In genomic region chr1:16250547-16251251, GRCh38 we compare ENCODE assay signal across 13 cellular contexts. TPM values are rescaled to one million over a fixed set of nuclear protein-coding genes. Genes with fewer than 3 reads are reported as not detected.
DNase-seq lines count a peak whose midpoint lies in the region; ATAC-seq, FAIRE-seq and TF ChIP-seq lines count a peak whose summit lies in the region.
"Had no signal": no experiment of that assay in that cellular context is flagged by ENCODE, and none has a peak within 500 bp of the region (broad histone marks: within the 10 kb centered on the region; RNA-seq: fewer than 3 reads in every experiment).

No MANE protein-coding gene starts in this region.

- TF ChIP-seq CTCF in astrocyte (IDR thresholded peaks at IDR 0.05; ENCODE audit: insufficient read depth, low read depth, low read length): no peak

- H4K20me1 ChIP-seq in GM23248 (ENCODE audit: insufficient read depth): no peaks in the 10 kb centered on the region
- H4K20me1 ChIP-seq in astrocyte (ENCODE audit: insufficient read depth, low read length): peaks cover 21% of the 10 kb centered on the region

- no peak for FAIRE-seq in astrocyte (lab: Jason Lieb, UNC)

- H3K4me1 ChIP-seq in GM23248 (ENCODE audit: insufficient read depth) (peaks cover 40% of the 10 kb centered on the region), astrocyte (ENCODE audit: insufficient read depth, low read length) (peaks cover 26% of the 10 kb centered on the region), stomach smooth muscle (ENCODE audit: control insufficient read depth, insufficient read depth, low read length) (peaks cover 37% of the 10 kb centered on the region)

- ATAC-seq in left ventricle myocardium superior (peak; percentile 21), HG02938 (IDR thresholded peaks at IDR 0.05; ENCODE audit: unreplicated experiment) (no peak), HG02623 (IDR thresholded peaks at IDR 0.05; ENCODE audit: unreplicated experiment) (no peak), GM19452 (IDR thresholded peaks at IDR 0.05; ENCODE audit: unreplicated experiment) (no peak)
- ATAC-seq: CD8-positive, alpha-beta T cell had no signal

- no peaks in the 10 kb centered on the region for H3K27me3 Mint-ChIP-seq in astrocyte (ENCODE audit: low read depth, unreplicated experiment)

- peaks cover 24% of the 10 kb centered on the region; the same call in 1 of the 2 replicates for H3F3A ChIP-seq in GM23248 (ENCODE audit: insufficient read depth)

- H3K79me2 ChIP-seq in GM23248 (ENCODE audit: insufficient read depth) (peaks cover 12% of the 10 kb centered on the region; the same call in 1 of the 2 replicates), astrocyte (ENCODE audit: insufficient read depth, low read length) (no peaks in the 10 kb centered on the region)

- H3K9ac ChIP-seq in GM23248 (no peak overlapping the region), astrocyte (ENCODE audit: low read length) (no peak overlapping the region), stomach smooth muscle (ENCODE audit: low read length in 2 of 2) (no peak overlapping the region)

- H3K36me3 ChIP-seq in GM23248 (ENCODE audit: low read depth) (peaks cover 12% of the 10 kb centered on the region; the same call in 1 of the 2 replicates), astrocyte (ENCODE audit: insufficient read depth, low read length) (peaks cover 22% of the 10 kb centered on the region), stomach smooth muscle (ENCODE audit: control insufficient read depth in 2 of 2, insufficient read depth in 2 of 2, low read length in 2 of 2) (peaks cover 39 to 47% of the 10 kb centered on the region in 2 donors)

- H3K4me3 Mint-ChIP-seq in astrocyte (ENCODE audit: unreplicated experiment): no peak overlapping the region
- H3K4me3 Mint-ChIP-seq: CD8-positive, alpha-beta T cell; mesothelial cell of epicardium had no signal

- H3K4me1 Mint-ChIP-seq in astrocyte (ENCODE audit: low read depth, unreplicated experiment): peaks cover 37% of the 10 kb centered on the region

- in situ Hi-C loops in GM23248 (cut with MboI): no loop called here

- H3K4me3 ChIP-seq in GM23248 (no peak overlapping the region), astrocyte (ENCODE audit: insufficient read depth, low read depth, low read length) (no peak overlapping the region), stomach smooth muscle (ENCODE audit: low read length in 2 of 2) (no peak overlapping the region)

- intact Hi-C loops in left ventricle myocardium superior (cut with micrococcal nuclease): no loop called here

- no peaks in the 10 kb centered on the region for H3K9me3 Mint-ChIP-seq in astrocyte (ENCODE audit: unreplicated experiment)
- H3K9me3 Mint-ChIP-seq: CD8-positive, alpha-beta T cell; mesothelial cell of epicardium had no signal

- H3K36me3 Mint-ChIP-seq in astrocyte (ENCODE audit: low read depth, unreplicated experiment): peaks cover 33% of the 10 kb centered on the region

- H3K27ac ChIP-seq in GM23248 (no peak overlapping the region), astrocyte (ENCODE audit: low read depth, low read length) (no peak overlapping the region), stomach smooth muscle (ENCODE audit: low read length) (peak overlapping the region; percentile 62)

- no peak overlapping the region for H3K27ac Mint-ChIP-seq in astrocyte (ENCODE audit: unreplicated experiment)

- H2AFZ ChIP-seq in GM23248 (no peak overlapping the region), astrocyte (ENCODE audit: low read depth, low read length) (no peak overlapping the region)

- no peaks in the 10 kb centered on the region for H3K9me3 ChIP-seq in GM23248 (ENCODE audit: low read depth)
- H3K9me3 ChIP-seq in astrocyte (ENCODE audit: insufficient read depth, low read depth, low read length): no peaks in the 10 kb centered on the region
- no peaks in the 10 kb centered on the region for H3K9me3 ChIP-seq in stomach smooth muscle (ENCODE audit: control insufficient read depth in 2 of 2, low read length in 2 of 2)

- 72 to 74% methylated on average over 14 of the region's 14 CpGs for WGBS in GM23248 (ENCODE audit: low coverage in 1 of 2, low lambda C conversion rate in 2 of 2, missing lambda C conversion rate in 2 of 2), 2 experiments

- peak; percentile 63 for DNase-seq in GM23248
- DNase-seq in astrocyte (ENCODE audit: low read depth): peak; percentile 64
- DNase-seq in left ventricle myocardium superior: no peak
- no peak for DNase-seq in NCI-H345 (lab: John Stamatoyannopoulos, UW)
- DNase-seq: activated CD4-positive, alpha-beta T cell treated with anti-CD3 and anti-CD28 coated beads for 1 hour; activated effector memory CD4-positive, alpha-beta T cell treated with anti-CD3 and anti-CD28 coated beads, Interleukin-2, amount 50 U/mL, for 16 hours; CD8-positive, alpha-beta T cell; retina had no signal

- H3K9me2 ChIP-seq in GM23248 (ENCODE audit: insufficient read depth): no peaks in the 10 kb centered on the region

- no peak overlapping the region for H3K4me2 ChIP-seq in GM23248 (ENCODE audit: unreplicated experiment)
- no peak overlapping the region for H3K4me2 ChIP-seq in astrocyte (ENCODE audit: low read length)

- H3K27me3 ChIP-seq in GM23248 (replicated peaks; ENCODE audit: insufficient read depth) (no peaks in the 10 kb centered on the region), astrocyte (ENCODE audit: insufficient read depth, low read length) (no peaks in the 10 kb centered on the region), stomach smooth muscle (ENCODE audit: control insufficient read depth in 1 of 2, insufficient read depth in 2 of 2, low read length in 2 of 2) (no peaks in the 10 kb centered on the region)

RNA-seq across cellular contexts. Expression of gene CPLANE2, which starts 13.7 kb away (rescaled TPM):
- total RNA-seq in GM23248 (2014; rRNA removed; shearing (Covaris generic)): 9.7 and 16.5 TPM in 2 replicates
- 2.6 and 3.5 TPM in 2 replicates for polyA plus RNA-seq in GM23248 (2016; fragmentation: Nextera tagmentation; extraction: Ambion mirVana)
- total RNA-seq in astrocyte: 8.2 and 8.6 TPM in 2 replicates
- total RNA-seq in left ventricle myocardium superior: 9.7 TPM

RNA-seq across cellular contexts. Expression of gene ARHGEF19, which starts 38.2 kb away (rescaled TPM):
- total RNA-seq in GM23248 (2014; rRNA removed; shearing (Covaris generic)): 8.6 and 12.1 TPM in 2 replicates
- 13.3 and 14.2 TPM in 2 replicates for polyA plus RNA-seq in GM23248 (2016; fragmentation: Nextera tagmentation; extraction: Ambion mirVana)
- total RNA-seq in astrocyte (5.7 and 7.4 TPM in 2 replicates), left ventricle myocardium superior (2.0 TPM)

Comparison
In these comparisons a context has a peak if more than half of its experiments do, and no peak if none do; other contexts are left out.
1. DNase-seq: peak in GM23248 (single experiment) and astrocyte (single experiment); none in left ventricle myocardium superior (single experiment) and NCI-H345 (single experiment).